Comparison of ENCODE assay signal across 19 cellular contexts in genomic region chr5:43274435-43275114, GRCh38. TPM values are rescaled to one million over a fixed set of nuclear protein-coding genes. Genes with fewer than 3 reads are reported as not detected.
DNase-seq lines count a peak whose midpoint lies in the region; ATAC-seq and TF ChIP-seq lines count a peak whose summit lies in the region.
"Had no signal": no experiment of that assay in that cellular context is flagged by ENCODE, and none has a peak within 500 bp of the region (broad histone marks: within the 10 kb centered on the region; RNA-seq: fewer than 3 reads in every experiment).

No MANE protein-coding gene starts in this region.

- H3K27me3 Mint-ChIP-seq in endodermal cell (ENCODE audit: insufficient read depth) (peaks cover 11% of the 10 kb centered on the region), neural progenitor cell (ENCODE audit: insufficient read depth, low read depth) (peaks cover 8% of the 10 kb centered on the region)
- H3K27me3 Mint-ChIP-seq: activated naive CD8-positive, alpha-beta T cell had no signal

- H3K27ac ChIP-seq in endodermal cell (ENCODE audit: low read depth, low read length): no peak overlapping the region
- H3K27ac ChIP-seq in neural progenitor cell: no peak overlapping the region
- H3K27ac ChIP-seq: ascending aorta, left ventricle myocardium inferior, PC-9, vagina, VCaP had no signal

- H3K4me1 ChIP-seq in endodermal cell (ENCODE audit: control insufficient read depth, insufficient read depth, low read length) (no peaks in the 10 kb centered on the region), neural progenitor cell (peaks cover 15% of the 10 kb centered on the region)
- H3K4me1 ChIP-seq: ascending aorta had no signal

- H3K36me3 Mint-ChIP-seq in endodermal cell (ENCODE audit: low read depth) (no peaks in the 10 kb centered on the region), neural progenitor cell (no peaks in the 10 kb centered on the region)
- H3K36me3 Mint-ChIP-seq: activated naive CD8-positive, alpha-beta T cell; T-cell had no signal

- H3K79me2 ChIP-seq in neural progenitor cell (ENCODE audit: low read depth): no peaks in the 10 kb centered on the region

- H3K27ac Mint-ChIP-seq in endodermal cell (no peak overlapping the region), neural progenitor cell (no peak overlapping the region)
- H3K27ac Mint-ChIP-seq: activated naive CD8-positive, alpha-beta T cell; progenitor cell of endocrine pancreas; T-cell had no signal

- ATAC-seq in GM21381 (IDR thresholded peaks at IDR 0.05; ENCODE audit: unreplicated experiment): no peak
- ATAC-seq: activated T-helper 17 cell treated with anti-CD3 and anti-CD28 coated beads, Interleukin-2, amount 50 U/mL, for 72 hours; T-cell had no signal

- H3K36me3 ChIP-seq in endodermal cell (ENCODE audit: control insufficient read depth, insufficient read depth, low read length) (no peaks in the 10 kb centered on the region), neural progenitor cell (no peaks in the 10 kb centered on the region)
- H3K36me3 ChIP-seq: ascending aorta, left ventricle myocardium inferior, vagina had no signal

- peaks cover 11% of the 10 kb centered on the region for H3K4me1 Mint-ChIP-seq in endodermal cell
- peaks cover 4% of the 10 kb centered on the region for H3K4me1 Mint-ChIP-seq in neural progenitor cell
- H3K4me1 Mint-ChIP-seq: activated T-helper 17 cell treated with anti-CD3 and anti-CD28 coated beads, Interleukin-2, amount 50 U/mL, for 72 hours; central memory CD8-positive, alpha-beta T cell; T-cell had no signal

- H3K9me3 Mint-ChIP-seq in endodermal cell (peaks cover 2% of the 10 kb centered on the region), neural progenitor cell (peaks cover 2% of the 10 kb centered on the region)
- H3K9me3 Mint-ChIP-seq: activated T-helper 17 cell treated with anti-CD3 and anti-CD28 coated beads, Interleukin-2, amount 50 U/mL, for 72 hours; central memory CD8-positive, alpha-beta T cell; T-cell had no signal

- H3K27me3 ChIP-seq in endodermal cell (ENCODE audit: control insufficient read depth, insufficient read depth, low read length, poor library complexity, severe bottlenecking): no peaks in the 10 kb centered on the region
- H3K27me3 ChIP-seq in neural progenitor cell: no peaks in the 10 kb centered on the region
- H3K27me3 ChIP-seq: ascending aorta, vagina had no signal

- no peak overlapping the region for H2AFZ ChIP-seq in neural progenitor cell (replicated peaks)
- H2AFZ ChIP-seq: PC-9 had no signal

- H3K4me3 Mint-ChIP-seq in endodermal cell: no peak overlapping the region
- H3K4me3 Mint-ChIP-seq in neural progenitor cell: no peak overlapping the region
- H3K4me3 Mint-ChIP-seq: activated naive CD8-positive, alpha-beta T cell; activated T-helper 17 cell treated with anti-CD3 and anti-CD28 coated beads, Interleukin-2, amount 50 U/mL, for 72 hours; central memory CD8-positive, alpha-beta T cell; T-cell had no signal

- H3K9me3 ChIP-seq in endodermal cell (ENCODE audit: control insufficient read depth, low read length) (no peaks in the 10 kb centered on the region), neural progenitor cell (ENCODE audit: low read depth) (no peaks in the 10 kb centered on the region)
- H3K9me3 ChIP-seq: ascending aorta, vagina had no signal

- H4K20me1 ChIP-seq in neural progenitor cell (ENCODE audit: low read depth): no peaks in the 10 kb centered on the region

- TF ChIP-seq CTCF in endodermal cell (conservative IDR thresholded peaks at IDR 0.05) (no peak), neural progenitor cell (IDR thresholded peaks at IDR 0.05) (no peak)

- H3K4me3 ChIP-seq in endodermal cell (ENCODE audit: low read length): no peak overlapping the region
- H3K4me3 ChIP-seq in neural progenitor cell: no peak overlapping the region
- H3K4me3 ChIP-seq: ascending aorta, left ventricle myocardium inferior, PC-9, vagina had no signal

- H3F3A ChIP-seq in neural progenitor cell (ENCODE audit: low read depth): peaks cover 11% of the 10 kb centered on the region

- DNase-seq in G401 (ENCODE audit: low spot score): peak; percentile 3
- DNase-seq in NCI-H128 (lab: John Stamatoyannopoulos, UW; ENCODE audit: unreplicated experiment): peak; percentile 5
- DNase-seq in endodermal cell: peak; percentile 51
- DNase-seq in neural progenitor cell (ENCODE audit: low spot score): peak; percentile 34
- DNase-seq in NCI-H2029 (lab: John Stamatoyannopoulos, UW): no peak
- DNase-seq in AG08395 (ENCODE audit: low spot score): no peak
- DNase-seq: activated CD8-positive, alpha-beta memory T cell treated with anti-CD3 and anti-CD28 coated beads, Interleukin-2, amount 50 U/mL, for 4 hours; NCI-H1417 treated with DMSO at 0.1 percent for 48 hours; PC-9; T-cell had no signal

- 71 to 73% methylated on average over 5 to 6 of the region's 7 CpGs for WGBS in endodermal cell (ENCODE audit: insufficient coverage in 1 of 2, insufficient read length in 1 of 2), 2 experiments

- no peak overlapping the region for H3K9ac ChIP-seq in endodermal cell (ENCODE audit: extremely low read depth, low read length, poor library complexity, severe bottlenecking)
- no peak overlapping the region for H3K9ac ChIP-seq in neural progenitor cell

- H3K4me2 ChIP-seq in neural progenitor cell: peak overlapping the region; percentile 51
- H3K4me2 ChIP-seq: PC-9 had no signal

- in situ Hi-C loops in G401 (cut with HindIII; ENCODE audit: low sequenced_read_pairs): no loop called here

RNA-seq across cellular contexts. Expression of gene HMGCS1, which starts 38.6 kb away (rescaled TPM):
- total RNA-seq in G401 (2014; rRNA removed; shearing (Covaris generic)): 26.0 and 47.1 TPM in 2 replicates
- 100 to 1,000 TPM; 142 to 176 TPM for total RNA-seq in endodermal cell
- polyA plus RNA-seq in endodermal cell (2013, experiment 1 of 2): 616 TPM
- 649 TPM for polyA plus RNA-seq in endodermal cell (2013, experiment 2 of 2)
- 221 and 274 TPM in 2 replicates for total RNA-seq in neural progenitor cell (ENCODE audit: low replicate concordance)

Comparison
In these comparisons a context has a peak if more than half of its experiments do, and no peak if none do; other contexts are left out.
1. DNase-seq: peak in G401 (single experiment), NCI-H128 (single experiment), endodermal cell (single experiment) and neural progenitor cell (single experiment); none in NCI-H2029 (single experiment) and AG08395 (single experiment).